12 cellular contexts compared by ENCODE assay signal in genomic region chr2:84947010-84947593, GRCh38. TPM values are rescaled to one million over a fixed set of nuclear protein-coding genes. Genes with fewer than 3 reads are reported as not detected.
DNase-seq lines count a peak whose midpoint lies in the region; ATAC-seq, FAIRE-seq and TF ChIP-seq lines count a peak whose summit lies in the region.
"Had no signal": no experiment of that assay in that cellular context is flagged by ENCODE, and none has a peak within 500 bp of the region (broad histone marks: within the 10 kb centered on the region; RNA-seq: fewer than 3 reads in every experiment).

No MANE protein-coding gene starts in this region.

- H3K9me1 ChIP-seq in endothelial cell of umbilical vein (replicated peaks; ENCODE audit: control insufficient read depth, extremely low read depth, insufficient read depth, low read length), result no peaks in the 10 kb centered on the region

- FAIRE-seq in endothelial cell of umbilical vein (lab: Jason Lieb, UNC), result no peak
- FAIRE-seq: urothelium cell line had no signal

- H3K4me3 Mint-ChIP-seq in activated naive CD4-positive, alpha-beta T cell treated with anti-CD3 and anti-CD28 coated beads for 36 hours, result peak overlapping the region; percentile 11
- peak overlapping the region; percentile 64 to 65 for H3K4me3 Mint-ChIP-seq in stimulated activated naive CD8-positive, alpha-beta T cell treated with anti-CD3 and anti-CD28 coated beads, Interleukin-15, amount 100 ng/mL, for 72 hours

- no peaks in the 10 kb centered on the region for H3K9me3 Mint-ChIP-seq in activated naive CD4-positive, alpha-beta T cell treated with anti-CD3 and anti-CD28 coated beads for 36 hours
- no peaks in the 10 kb centered on the region for H3K9me3 Mint-ChIP-seq in stimulated activated naive CD8-positive, alpha-beta T cell treated with anti-CD3 and anti-CD28 coated beads, Interleukin-15, amount 100 ng/mL, for 72 hours

- H3K9me2 ChIP-seq in SU-DHL-6 (replicated peaks; ENCODE audit: insufficient read depth, low read length), result no peaks in the 10 kb centered on the region

- H3K9ac ChIP-seq in SU-DHL-6 (ENCODE audit: low read length), result peak overlapping the region; percentile 48
- H3K9ac ChIP-seq in endothelial cell of umbilical vein (replicated peaks; ENCODE audit: extremely low read depth, insufficient read depth, low read length), result no peak overlapping the region

- no peak overlapping the region for H3K4me3 ChIP-seq in SU-DHL-6 (ENCODE audit: insufficient read depth, low read length, poor library complexity, severe bottlenecking)
- no peak overlapping the region for H3K4me3 ChIP-seq in endothelial cell of umbilical vein (replicated peaks in 1 of 3; ENCODE audit: insufficient read depth in 1 of 3, low read depth in 1 of 3, low read length in 3 of 3)

- POLR2A ChIA-PET in endothelial cell of umbilical vein (lab: Charles Lee), result interaction anchor here (0.9 to 2.2 kb wide), 2 partner anchors 12 to 40 kb away, joined by 3 to 10 read pairs; no protein-coding TSS in a partner anchor

- H3K79me2 ChIP-seq in SU-DHL-6 (ENCODE audit: insufficient read depth, low read length), result no peaks in the 10 kb centered on the region
- no peaks in the 10 kb centered on the region for H3K79me2 ChIP-seq in endothelial cell of umbilical vein (ENCODE audit: control insufficient read depth, insufficient read depth, low read length)

- H3K4me2 ChIP-seq in SU-DHL-6 (ENCODE audit: low read depth, low read length, poor library complexity, severe bottlenecking) (peak overlapping the region; percentile 62), endothelial cell of umbilical vein (ENCODE audit: insufficient read depth, low read length) (no peak overlapping the region)

- H3K36me3 ChIP-seq in SU-DHL-6 (ENCODE audit: low read length), result no peaks in the 10 kb centered on the region
- H3K36me3 ChIP-seq in endothelial cell of umbilical vein (ENCODE audit: control insufficient read depth in 2 of 2, extremely low read depth in 1 of 2, insufficient read depth in 2 of 2, low read length in 2 of 2), result no peaks in the 10 kb centered on the region

- DNase-seq in activated naive CD4-positive, alpha-beta T cell treated with anti-CD3 and anti-CD28 coated beads for 36 hours, result no peak
- DNase-seq in activated naive CD4-positive, alpha-beta T cell treated with anti-CD3 and anti-CD28 coated beads, Interleukin-2, amount 50 U/mL, for 16 hours, result no peak
- DNase-seq in endothelial cell of umbilical vein (ENCODE audit: low read depth, low spot score) (no peak), NCI-H146 treated with DMSO at 0.1 percent for 48 hours (lab: John Stamatoyannopoulos, UW; ENCODE audit: unreplicated experiment) (no peak)
- no peak for DNase-seq in stimulated activated naive CD8-positive, alpha-beta T cell treated with anti-CD3 and anti-CD28 coated beads, Interleukin-15, amount 100 ng/mL, for 72 hours
- DNase-seq: glutamatergic neuron, left cardiac atrium, SHP77 had no signal

- H3K36me3 Mint-ChIP-seq in activated naive CD4-positive, alpha-beta T cell treated with anti-CD3 and anti-CD28 coated beads for 36 hours (ENCODE audit: low read depth), result peaks cover 4% of the 10 kb centered on the region

- no peak for ATAC-seq in stimulated activated naive CD8-positive, alpha-beta T cell treated with anti-CD3 and anti-CD28 coated beads, Interleukin-15, amount 100 ng/mL, for 72 hours
- no peak for ATAC-seq in HG02588 (IDR thresholded peaks at IDR 0.05; ENCODE audit: unreplicated experiment)
- no peak for ATAC-seq in GM18909 (IDR thresholded peaks at IDR 0.05; ENCODE audit: poor library complexity, unreplicated experiment)

- peaks cover 13% of the 10 kb centered on the region for H3F3A ChIP-seq in SU-DHL-6 (ENCODE audit: insufficient read depth)

- H3K27me3 ChIP-seq in SU-DHL-6 (ENCODE audit: low read length) (no peaks in the 10 kb centered on the region), endothelial cell of umbilical vein (ENCODE audit: control insufficient read depth in 2 of 2, insufficient read depth in 2 of 2, low read length in 2 of 2) (no peaks in the 10 kb centered on the region)

- TF ChIP-seq CTCF in SU-DHL-6 (IDR thresholded peaks at IDR 0.05; ENCODE audit: insufficient read depth, low read length, poor library complexity, severe bottlenecking), result no peak
- TF ChIP-seq CTCF in endothelial cell of umbilical vein (IDR thresholded peaks at IDR 0.05; ENCODE audit: extremely low read depth in 1 of 2, insufficient read depth in 1 of 2, low read depth in 1 of 2, low read length in 2 of 2), result no peak

- no peaks in the 10 kb centered on the region for H3K27me3 Mint-ChIP-seq in activated naive CD4-positive, alpha-beta T cell treated with anti-CD3 and anti-CD28 coated beads for 36 hours (ENCODE audit: low read depth)
- no peaks in the 10 kb centered on the region for H3K27me3 Mint-ChIP-seq in stimulated activated naive CD8-positive, alpha-beta T cell treated with anti-CD3 and anti-CD28 coated beads, Interleukin-15, amount 100 ng/mL, for 72 hours

- H2AFZ ChIP-seq in SU-DHL-6 (ENCODE audit: low read depth, low read length, severe bottlenecking) (peak overlapping the region; percentile 81), endothelial cell of umbilical vein (ENCODE audit: low read depth, low read length) (no peak overlapping the region)

- CTCF ChIA-PET in activated naive CD4-positive, alpha-beta T cell treated with anti-CD3 and anti-CD28 coated beads for 36 hours (lab: Charles Lee), result interaction anchor here (0.7 to 9.1 kb wide), 17 partner anchors 8 to 70 kb away, joined by 3 to 81 read pairs (median 4); no protein-coding TSS in a partner anchor
- CTCF ChIA-PET in endothelial cell of umbilical vein (lab: Charles Lee), result interaction anchor here (0.6 to 4.5 kb wide), 5 partner anchors 10 to 71 kb away, joined by 5 to 19 read pairs (median 6); no protein-coding TSS in a partner anchor

- H3K9me3 ChIP-seq in SU-DHL-6 (ENCODE audit: insufficient read depth, low read length) (no peaks in the 10 kb centered on the region), endothelial cell of umbilical vein (replicated peaks; ENCODE audit: control insufficient read depth, insufficient read depth, low read length) (no peaks in the 10 kb centered on the region)

- no peaks in the 10 kb centered on the region for H4K20me1 ChIP-seq in SU-DHL-6 (ENCODE audit: low read depth, low read length)
- no peaks in the 10 kb centered on the region for H4K20me1 ChIP-seq in endothelial cell of umbilical vein (replicated peaks; ENCODE audit: control insufficient read depth, extremely low read depth, insufficient read depth, low read length)

- H3K4me1 Mint-ChIP-seq in activated naive CD4-positive, alpha-beta T cell treated with anti-CD3 and anti-CD28 coated beads for 36 hours (ENCODE audit: low read depth), result peaks cover 46% of the 10 kb centered on the region
- peaks cover 54% of the 10 kb centered on the region for H3K4me1 Mint-ChIP-seq in stimulated activated naive CD8-positive, alpha-beta T cell treated with anti-CD3 and anti-CD28 coated beads, Interleukin-15, amount 100 ng/mL, for 72 hours

- H3K4me1 ChIP-seq in endothelial cell of umbilical vein (ENCODE audit: control insufficient read depth, extremely low read depth, insufficient read depth, low read length), result peaks cover 11% of the 10 kb centered on the region

- BruUV-seq in endothelial cell of umbilical vein (replicated peaks; lab: Mats Ljungman, UMichigan), result no TSS peak

- peak overlapping the region; percentile 92 for H3K27ac Mint-ChIP-seq in activated naive CD4-positive, alpha-beta T cell treated with anti-CD3 and anti-CD28 coated beads for 36 hours
- H3K27ac Mint-ChIP-seq in stimulated activated naive CD8-positive, alpha-beta T cell treated with anti-CD3 and anti-CD28 coated beads, Interleukin-15, amount 100 ng/mL, for 72 hours, result peak overlapping the region in 1 of 2 donors; percentile 31

- H3K27ac ChIP-seq in SU-DHL-6 (ENCODE audit: low read depth, low read length) (peak overlapping the region; percentile 87), endothelial cell of umbilical vein (ENCODE audit: insufficient read depth, low read depth, low read length) (peak overlapping the region; percentile 81)

- TF ChIP-seq POLR2A in endothelial cell of umbilical vein (IDR thresholded peaks at IDR 0.05; ENCODE audit: low read depth, low read length), result no peak

- dilution Hi-C loops in endothelial cell of umbilical vein (cut with MboI; ENCODE audit: extremely low pct_ligation_motif_present, low sequenced_read_pairs), result no loop called here

- intact Hi-C loops in activated naive CD4-positive, alpha-beta T cell treated with anti-CD3 and anti-CD28 coated beads for 36 hours (cut with micrococcal nuclease), result no loop called here
- intact Hi-C loops in endothelial cell of umbilical vein (cut with micrococcal nuclease), result loop anchor here (2.0 kb wide), 1 partner anchor 24 kb away; the partner anchor contains the start of gene KCMF1

TF ChIP-seq in endothelial cell of umbilical vein, 7 proteins besides CTCF, POLR2A, EP300 and RAD21 (continues in another document):
- no peak for TF ChIP-seq MAX (IDR thresholded peaks at IDR 0.05; ENCODE audit: insufficient read depth, insufficient read length)
- TF ChIP-seq EZH2 (IDR thresholded peaks at IDR 0.05; ENCODE audit: borderline replicate concordance, low read depth, low read length, severe bottlenecking), result no peak

RNA-seq across cellular contexts. Expression of gene KCMF1, which starts 23.9 kb away (rescaled TPM):
- 100 to 1,000 TPM; 105 to 109 TPM for total RNA-seq in activated naive CD4-positive, alpha-beta T cell treated with anti-CD3 and anti-CD28 coated beads for 36 hours
- 75.9 and 78.4 TPM in 2 replicates for total RNA-seq in endothelial cell of umbilical vein
- polyA plus RNA-seq in endothelial cell of umbilical vein, result 45.5 and 49.3 TPM in 2 replicates
- polyA plus RNA-seq in endothelial cell of umbilical vein (2011; cell fraction: cytosol; rRNA removed), result 64.7 and 67.7 TPM in 2 replicates
- 47.7 and 59.6 TPM in 2 replicates for polyA plus RNA-seq in endothelial cell of umbilical vein (2011; cell fraction: nucleus; rRNA removed)
- polyA plus RNA-seq in endothelial cell of umbilical vein (2012), result 68.6 and 86.9 TPM in 2 replicates
- 78.7 and 80.5 TPM in 2 replicates for polyA minus RNA-seq in endothelial cell of umbilical vein
- polyA minus RNA-seq in endothelial cell of umbilical vein (2011; cell fraction: cytosol; rRNA and poly(A)+ RNA removed), result 45.5 TPM
- polyA minus RNA-seq in endothelial cell of umbilical vein (2011; cell fraction: nucleus; rRNA and poly(A)+ RNA removed), result 34.8 and 45.1 TPM in 2 replicates

RNA-seq across cellular contexts. Expression of gene TMSB10, which starts 41.6 kb away (rescaled TPM):
- 1,000 to 10,000 TPM; 1,772 to 1,864 TPM for total RNA-seq in activated naive CD4-positive, alpha-beta T cell treated with anti-CD3 and anti-CD28 coated beads for 36 hours
- 4,007 and 4,015 TPM in 2 replicates for total RNA-seq in endothelial cell of umbilical vein
- 2,259 and 2,774 TPM in 2 replicates for polyA plus RNA-seq in endothelial cell of umbilical vein
- polyA plus RNA-seq in endothelial cell of umbilical vein (2011; cell fraction: cytosol; rRNA removed), result 4,510 and 5,534 TPM in 2 replicates
- polyA plus RNA-seq in endothelial cell of umbilical vein (2011; cell fraction: nucleus; rRNA removed), result 1,715 and 2,260 TPM in 2 replicates
- 7,506 and 8,473 TPM in 2 replicates for polyA plus RNA-seq in endothelial cell of umbilical vein (2012)
- polyA minus RNA-seq in endothelial cell of umbilical vein, result 359 and 375 TPM in 2 replicates
- 486 TPM for polyA minus RNA-seq in endothelial cell of umbilical vein (2011; cell fraction: cytosol; rRNA and poly(A)+ RNA removed)
- polyA minus RNA-seq in endothelial cell of umbilical vein (2011; cell fraction: nucleus; rRNA and poly(A)+ RNA removed), result 61.1 and 90.1 TPM in 2 replicates
